Comparison of ENCODE assay signal across 19 cellular contexts in the genomic region with DNA sequence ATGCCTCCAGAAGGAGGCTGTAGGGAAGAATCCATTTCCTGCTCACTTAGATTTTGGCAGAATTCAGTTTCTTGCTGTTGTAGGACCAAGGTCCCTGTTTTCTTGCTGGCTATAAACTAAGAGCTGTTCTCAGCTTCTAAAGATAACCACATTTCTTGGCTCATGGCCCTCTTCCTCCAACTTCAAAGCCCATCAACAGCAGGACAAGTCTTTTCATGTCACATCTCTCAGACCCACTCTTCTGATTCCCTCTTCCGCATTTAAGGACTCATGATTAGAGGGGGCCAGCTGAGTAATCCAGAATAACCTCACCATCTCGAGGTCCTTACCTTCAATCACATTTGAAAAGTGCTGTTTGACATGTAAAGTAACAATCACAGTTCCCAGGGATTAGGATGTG. TPM values are rescaled to one million over a fixed set of nuclear protein-coding genes. Genes with fewer than 3 reads are reported as not detected.
DNase-seq lines count a peak whose midpoint lies in the region; FAIRE-seq and TF ChIP-seq lines count a peak whose summit lies in the region.
"Had no signal": no experiment of that assay in that cellular context is flagged by ENCODE, and none has a peak within 500 bp of the region (broad histone marks: within the 10 kb centered on the region; RNA-seq: fewer than 3 reads in every experiment).

No MANE protein-coding gene starts in this region.

- H3K27ac ChIP-seq in mammary epithelial cell (ENCODE audit: insufficient read depth, low read depth, low read length) (no peak overlapping the region), breast epithelium (no peak overlapping the region)

- intact Hi-C loops in mammary epithelial cell (cut with micrococcal nuclease) = no loop called here
- intact Hi-C loops in breast epithelium (cut with DNase I; ENCODE audit: low total_unique reads) = no loop called here

- BruUV-seq in mammary epithelial cell (replicated peaks; lab: Mats Ljungman, UMichigan) = no TSS peak

- no peak overlapping the region for H3K4me2 ChIP-seq in mammary epithelial cell (ENCODE audit: insufficient read depth, low read depth, low read length)

- no peak for DNase-seq in mammary epithelial cell
- no peak for DNase-seq in breast epithelium (ENCODE audit: low spot score in 2 of 2)
- peak; percentile 77 for DNase-seq in DMS79 (lab: John Stamatoyannopoulos, UW)
- DNase-seq in bronchial epithelial cell (ENCODE audit: low read depth) = peak; percentile 64
- DNase-seq in putamen (ENCODE audit: low spot score) = peak; percentile 9
- DNase-seq in SHP77 treated with DMSO at 0.1 percent for 48 hours (lab: John Stamatoyannopoulos, UW) = no peak
- no peak for DNase-seq in Kasumi-1 (lab: John Stamatoyannopoulos, UW)
- DNase-seq: ACHN; BE2C; CD4-positive, alpha-beta memory T cell; DMS153; DND-41; EL; H9 had no signal

- dilution Hi-C loops in mammary epithelial cell (cut with HindIII; ENCODE audit: low sequenced_read_pairs) = no loop called here

- H3K27me3 ChIP-seq in mammary epithelial cell (ENCODE audit: insufficient read depth, low read length) = no peaks in the 10 kb centered on the region
- H3K27me3 ChIP-seq in breast epithelium = no peaks in the 10 kb centered on the region
- H3K27me3 ChIP-seq in bronchial epithelial cell (ENCODE audit: control insufficient read depth, insufficient read depth, low read length) = no peaks in the 10 kb centered on the region

- TF ChIP-seq POLR2A in breast epithelium (IDR thresholded peaks at IDR 0.05) = no peak

- H4K20me1 ChIP-seq in mammary epithelial cell (ENCODE audit: insufficient read depth, low read length) = no peaks in the 10 kb centered on the region

- H3K4me1 ChIP-seq in mammary epithelial cell (ENCODE audit: insufficient read depth, low read length) = no peaks in the 10 kb centered on the region
- H3K4me1 ChIP-seq in breast epithelium = no peaks in the 10 kb centered on the region
- H3K4me1 ChIP-seq: BE2C had no signal

- WGBS in mammary epithelial cell (ENCODE audit: low coverage, missing lambda C conversion rate) = 14% methylated on average over 2 of the region's 2 CpGs

- no peak overlapping the region for H3K9ac ChIP-seq in mammary epithelial cell (ENCODE audit: insufficient read depth, low read length)

- CTCF ChIA-PET in mammary epithelial cell (lab: Charles Lee; ENCODE audit: low non-redundant PET) = no interaction called here

- no peak for FAIRE-seq in bronchial epithelial cell (lab: Jason Lieb, UNC)
- FAIRE-seq: GM12878, GM19239, H1 had no signal

- H3K79me2 ChIP-seq in mammary epithelial cell (ENCODE audit: insufficient read depth, low read length) = no peaks in the 10 kb centered on the region

- no peak overlapping the region for H3K4me3 ChIP-seq in mammary epithelial cell (replicated peaks in 1 of 3; ENCODE audit: insufficient read depth in 1 of 3, low read depth in 2 of 3, low read length in 3 of 3)
- H3K4me3 ChIP-seq in breast epithelium = no peak overlapping the region
- no peak overlapping the region for H3K4me3 ChIP-seq in bronchial epithelial cell (ENCODE audit: low read depth, low read length)
- H3K4me3 ChIP-seq: GM12878 had no signal

- H3K36me3 ChIP-seq in mammary epithelial cell (ENCODE audit: insufficient read depth, low read length) (no peaks in the 10 kb centered on the region), breast epithelium (no peaks in the 10 kb centered on the region), bronchial epithelial cell (ENCODE audit: control insufficient read depth, insufficient read depth, low read length) (no peaks in the 10 kb centered on the region)
- H3K36me3 ChIP-seq: BE2C had no signal

- in situ Hi-C loops in mammary epithelial cell (cut with MboI; ENCODE audit: low sequenced_read_pairs in 2 of 2) = no loop called here

- no peak for TF ChIP-seq CTCF in mammary epithelial cell (conservative IDR thresholded peaks at IDR 0.05 in 1 of 2, IDR thresholded peaks at IDR 0.05 in 1 of 2; ENCODE audit: extremely low read depth in 1 of 2, insufficient read depth in 1 of 2, low read depth in 1 of 2, low read length in 2 of 2)
- TF ChIP-seq CTCF in breast epithelium (IDR thresholded peaks at IDR 0.05) = no peak
- no peak for TF ChIP-seq CTCF in bronchial epithelial cell (IDR thresholded peaks at IDR 0.05; ENCODE audit: insufficient read depth, low read length, severe bottlenecking)

- H2AFZ ChIP-seq in mammary epithelial cell (ENCODE audit: low read depth, low read length) = peak overlapping the region; percentile 34

- H3K9me3 ChIP-seq in mammary epithelial cell (replicated peaks; ENCODE audit: insufficient read depth, low read length) (no peaks in the 10 kb centered on the region), breast epithelium (no peaks in the 10 kb centered on the region)
- H3K9me3 ChIP-seq: BE2C had no signal

RNA-seq across cellular contexts. Expression of gene LSM8, which starts 8.2 kb away (rescaled TPM):
- total RNA-seq in mammary epithelial cell (10 to 100 TPM; 23.7 to 37.4 TPM), breast epithelium (10 to 100 TPM; 34.7 to 52.3 (median 49.9) TPM), bronchial epithelial cell (30.8 and 38.5 TPM in 2 replicates)
- 47.6 TPM for polyA plus RNA-seq in mammary epithelial cell
- polyA minus RNA-seq in mammary epithelial cell = 12.6 TPM

RNA-seq across cellular contexts. Expression of gene ANKRD7, which starts 48.8 kb away (rescaled TPM):
- total RNA-seq in mammary epithelial cell = 1 to 10 TPM in 1 of 2 donors, under 1 TPM in 1; 0.35 to 1.7 TPM
- polyA plus RNA-seq in mammary epithelial cell = 0.26 TPM
- polyA minus RNA-seq in mammary epithelial cell = not detected
- total RNA-seq in breast epithelium = under 1 TPM in 2 of 3 donors, not detected in 1; 0.32 to 0.73 TPM
- total RNA-seq in bronchial epithelial cell = 0.26 TPM in 2 replicates
- total RNA-seq: CD4-positive, alpha-beta memory T cell; H1; H9; HT-29 had no signal
- polyA plus RNA-seq: CD14-positive monocyte; CD4-positive, alpha-beta memory T cell; H1 had no signal

Comparison
In these comparisons a context has a peak if more than half of its experiments do, and no peak if none do; other contexts are left out.
1. DNase-seq: peak in DMS79 (single experiment), bronchial epithelial cell (single experiment) and putamen (single experiment); none in mammary epithelial cell (single experiment), breast epithelium (0 of 2), SHP77 treated with DMSO at 0.1 percent for 48 hours (single experiment) and Kasumi-1 (0 of 2).